Comparison of ENCODE assay signal across 8 cellular contexts in genomic region chr20:46689754-46690085, GRCh38. TPM values are rescaled to one million over a fixed set of nuclear protein-coding genes. Genes with fewer than 3 reads are reported as not detected.
DNase-seq lines count a peak whose midpoint lies in the region; ATAC-seq lines count a peak whose summit lies in the region.

No MANE protein-coding gene starts in this region.

- H3K4me3 Mint-ChIP-seq in activated CD8-positive, alpha-beta memory T cell treated with anti-CD3 and anti-CD28 coated beads, Interleukin-2, amount 10 ng/mL, durations not matched to agents 7 days and 5 days, result peak overlapping the region; percentile 95

- H3K9me3 ChIP-seq in adipocyte (ENCODE audit: control insufficient read depth, low read length) (no peaks in the 10 kb centered on the region), thymus (ENCODE audit: control insufficient read depth) (no peaks in the 10 kb centered on the region)

- H3K4me1 ChIP-seq in adipocyte (ENCODE audit: control insufficient read depth, insufficient read depth, low read length), result peaks cover 33% of the 10 kb centered on the region
- H3K4me1 ChIP-seq in thymus (ENCODE audit: control insufficient read depth, insufficient read depth, low read length), result peaks cover 18% of the 10 kb centered on the region

- no peaks in the 10 kb centered on the region for H3K9me3 Mint-ChIP-seq in activated CD8-positive, alpha-beta memory T cell treated with anti-CD3 and anti-CD28 coated beads, Interleukin-2, amount 10 ng/mL, durations not matched to agents 7 days and 5 days (ENCODE audit: low read depth)

- no peak for ATAC-seq in activated CD8-positive, alpha-beta memory T cell treated with anti-CD3 and anti-CD28 coated beads, Interleukin-2, amount 10 ng/mL, durations not matched to agents 7 days and 5 days
- ATAC-seq in HG02870 (IDR thresholded peaks at IDR 0.05; ENCODE audit: unreplicated experiment) (no peak), GM18502 (IDR thresholded peaks at IDR 0.05; ENCODE audit: poor library complexity, unreplicated experiment) (no peak)

- peak overlapping the region; percentile 93 for H3K27ac Mint-ChIP-seq in activated CD8-positive, alpha-beta memory T cell treated with anti-CD3 and anti-CD28 coated beads, Interleukin-2, amount 10 ng/mL, durations not matched to agents 7 days and 5 days

- H3K27ac ChIP-seq in layer of hippocampus (ENCODE audit: low read depth, low read length) (peak overlapping the region; percentile 76), thymus (ENCODE audit: low read depth) (peak overlapping the region; percentile 81)

- DNase-seq in activated CD8-positive, alpha-beta memory T cell treated with anti-CD3 and anti-CD28 coated beads, Interleukin-2, amount 10 ng/mL, durations not matched to agents 7 days and 5 days, result no peak
- DNase-seq in activated CD8-positive, alpha-beta memory T cell treated with anti-CD3 and anti-CD28 coated beads for 24 hours, result no peak
- DNase-seq in adipocyte (ENCODE audit: low read depth) (no peak), SIG-M5 (lab: John Stamatoyannopoulos, UW) (no peak)

- H3K4me1 Mint-ChIP-seq in activated CD8-positive, alpha-beta memory T cell treated with anti-CD3 and anti-CD28 coated beads, Interleukin-2, amount 10 ng/mL, durations not matched to agents 7 days and 5 days, result peaks cover 38% of the 10 kb centered on the region

- H3K4me3 ChIP-seq in adipocyte (ENCODE audit: low read length) (peak overlapping the region; percentile 97), thymus (ENCODE audit: low read length) (peak overlapping the region; percentile 68)

- H3K27me3 ChIP-seq in adipocyte (replicated peaks; ENCODE audit: control insufficient read depth, insufficient read depth, low read length), result no peaks in the 10 kb centered on the region
- H3K27me3 ChIP-seq in layer of hippocampus (ENCODE audit: control insufficient read depth, insufficient read depth, low read length), result no peaks in the 10 kb centered on the region
- no peaks in the 10 kb centered on the region for H3K27me3 ChIP-seq in thymus (ENCODE audit: control insufficient read depth, insufficient read depth)

- H3K9ac ChIP-seq in adipocyte (ENCODE audit: low read length), result peak overlapping the region; percentile 95

- under 1% methylated on average over 12 of the region's 12 CpGs for WGBS in thymus

- no peaks in the 10 kb centered on the region for H3K27me3 Mint-ChIP-seq in activated CD8-positive, alpha-beta memory T cell treated with anti-CD3 and anti-CD28 coated beads, Interleukin-2, amount 10 ng/mL, durations not matched to agents 7 days and 5 days

- H3K36me3 Mint-ChIP-seq in activated CD8-positive, alpha-beta memory T cell treated with anti-CD3 and anti-CD28 coated beads, Interleukin-2, amount 10 ng/mL, durations not matched to agents 7 days and 5 days, result peaks cover 24% of the 10 kb centered on the region

- CTCF ChIA-PET in activated CD8-positive, alpha-beta memory T cell treated with anti-CD3 and anti-CD28 coated beads, Interleukin-2, amount 10 ng/mL, durations not matched to agents 7 days and 5 days (lab: Charles Lee), result interaction anchor here (1.0 to 6.0 kb wide), 10 partner anchors 9 to 168 kb away, joined by 3 to 22 read pairs (median 6); no protein-coding TSS in a partner anchor

- H3K36me3 ChIP-seq in adipocyte (ENCODE audit: control insufficient read depth, insufficient read depth, low read length, severe bottlenecking), result peaks cover 21% of the 10 kb centered on the region
- H3K36me3 ChIP-seq in thymus (ENCODE audit: control insufficient read depth, insufficient read depth), result no peaks in the 10 kb centered on the region

RNA-seq across cellular contexts. Expression of gene TP53RK, which starts 0.5 kb away (rescaled TPM):
- total RNA-seq in activated CD8-positive, alpha-beta memory T cell treated with anti-CD3 and anti-CD28 coated beads, Interleukin-2, amount 10 ng/mL, durations not matched to agents 7 days and 5 days, result 10 to 100 TPM; 14.8 to 20.9 TPM
- 13.1 TPM for polyA plus RNA-seq in thymus

RNA-seq across cellular contexts. Expression of gene SLC2A10, which starts 19.7 kb away (rescaled TPM):
- total RNA-seq in activated CD8-positive, alpha-beta memory T cell treated with anti-CD3 and anti-CD28 coated beads, Interleukin-2, amount 10 ng/mL, durations not matched to agents 7 days and 5 days, result not detected
- polyA plus RNA-seq in thymus, result 4.8 TPM

RNA-seq across cellular contexts. Expression of gene SLC13A3, which starts 38.5 kb away (rescaled TPM):
- under 1 TPM in 1 of 2 experiments, not detected in 1; 0.19 TPM for total RNA-seq in activated CD8-positive, alpha-beta memory T cell treated with anti-CD3 and anti-CD28 coated beads, Interleukin-2, amount 10 ng/mL, durations not matched to agents 7 days and 5 days
- 1.9 TPM for polyA plus RNA-seq in thymus
